22 cellular contexts compared by ENCODE assay signal in the genomic region with DNA sequence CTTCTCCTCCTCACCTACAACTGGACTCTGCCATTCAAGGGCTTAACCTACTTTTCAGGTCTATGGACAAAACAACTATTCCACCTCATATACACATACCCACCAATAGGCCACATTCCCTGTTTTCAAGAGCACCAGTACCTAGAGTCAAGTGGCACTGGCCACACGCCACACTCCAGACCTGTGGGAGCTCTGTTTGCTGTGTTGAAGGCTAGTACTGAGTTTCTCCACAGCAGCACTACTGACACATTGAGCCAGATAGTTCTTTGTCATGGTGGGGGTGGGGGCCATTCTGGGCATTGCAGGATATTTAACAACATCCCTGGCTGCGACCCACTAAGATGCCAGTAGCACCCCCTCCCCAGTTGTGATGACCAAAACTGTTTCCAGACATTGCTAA.
DNase-seq lines count a peak whose midpoint lies in the region; ATAC-seq and TF ChIP-seq lines count a peak whose summit lies in the region.
"Had no signal": no experiment of that assay in that cellular context is flagged by ENCODE, and none has a peak within 500 bp of the region (broad histone marks: within the 10 kb centered on the region; RNA-seq: fewer than 3 reads in every experiment).

No MANE protein-coding gene starts in this region.

- DNase-seq in NCI-H2196 (lab: John Stamatoyannopoulos, UW; ENCODE audit: unreplicated experiment) (peak; percentile 23), NCI-H2196 treated with DMSO at 0.1 percent for 48 hours (lab: John Stamatoyannopoulos, UW; ENCODE audit: unreplicated experiment) (no peak), GM23338 (ENCODE audit: low spot score) (no peak), left lobe of liver (ENCODE audit: low spot score) (no peak), psoas muscle (no peak), T-helper 17 cell (no peak), right atrium auricular region (ENCODE audit: low spot score) (no peak), BE2C (no peak)
- DNase-seq: CD4-positive, alpha-beta T cell; CD8-positive, alpha-beta memory T cell; DMS 273 treated with DMSO at 0.1 percent for 48 hours; DMS79; EL; GDM1; GOT3; HFFc6 had no signal

- no peaks in the 10 kb centered on the region; the same call in 2 of the 3 replicates for H3K9me3 Mint-ChIP-seq in GM23338
- H3K9me3 Mint-ChIP-seq: CD14-positive monocyte; CD4-positive, alpha-beta T cell; CD8-positive, alpha-beta memory T cell; HFFc6 had no signal

- peaks cover 6% of the 10 kb centered on the region; the same call in 2 of the 3 replicates for H3K36me3 Mint-ChIP-seq in GM23338 (ENCODE audit: low read depth)
- peaks cover 31% of the 10 kb centered on the region for H3K36me3 Mint-ChIP-seq in T-helper 17 cell (ENCODE audit: low read depth)

- H3K27ac ChIP-seq in GM23338 (ENCODE audit: low read depth) (no peak overlapping the region), psoas muscle (no peak overlapping the region), right atrium auricular region (no peak overlapping the region)
- H3K27ac ChIP-seq: 22Rv1; BLaER1 treated with 17β-estradiol and CSF1 and Interleukin-3, amounts not matched to agents 10 nM and 100 nM had no signal

- H4K20me1 ChIP-seq in GM23338 (replicated peaks; ENCODE audit: insufficient read depth), result no peaks in the 10 kb centered on the region; the same call in 1 of the 2 replicates

- H3K27me3 Mint-ChIP-seq in GM23338 (ENCODE audit: insufficient read depth, low read depth, poor library complexity) (no peaks in the 10 kb centered on the region), T-helper 17 cell (no peaks in the 10 kb centered on the region)
- H3K27me3 Mint-ChIP-seq: B cell; CD4-positive, alpha-beta T cell; CD8-positive, alpha-beta memory T cell had no signal

- H3K27ac Mint-ChIP-seq in GM23338 (0 out of 2 replicates have a peak overlapping the region, but pooled peaks have one; percentile 54), T-helper 17 cell (no peak overlapping the region)
- H3K27ac Mint-ChIP-seq: B cell; CD4-positive, alpha-beta T cell; HFFc6 had no signal

- no peak overlapping the region for H3K4me3 Mint-ChIP-seq in GM23338
- H3K4me3 Mint-ChIP-seq in T-helper 17 cell, result no peak overlapping the region
- H3K4me3 Mint-ChIP-seq: B cell; CD14-positive monocyte; CD4-positive, alpha-beta T cell; CD8-positive, alpha-beta memory T cell; HFFc6 had no signal

- H3K4me1 ChIP-seq in GM23338 (ENCODE audit: insufficient read depth) (no peaks in the 10 kb centered on the region), psoas muscle (no peaks in the 10 kb centered on the region), right atrium auricular region (no peaks in the 10 kb centered on the region), BE2C (no peaks in the 10 kb centered on the region)
- H3K4me1 ChIP-seq: BLaER1 treated with 17β-estradiol and CSF1 and Interleukin-3, amounts not matched to agents 10 nM and 100 nM; HAP-1 had no signal

- WGBS in psoas muscle, 3 donors, result 92 to 95% (median 93%) methylated on average over 2 of the region's 2 CpGs

- H3K36me3 ChIP-seq in GM23338 (ENCODE audit: insufficient read depth), result 0 out of 2 replicates have a peak, but pooled peaks cover 5% of the 10 kb centered on the region
- peaks cover 8 to 79% of the 10 kb centered on the region in 2 donors for H3K36me3 ChIP-seq in psoas muscle (ENCODE audit: insufficient read depth in 1 of 2, low read depth in 1 of 2)
- H3K36me3 ChIP-seq in right atrium auricular region, result peaks cover 36% of the 10 kb centered on the region
- H3K36me3 ChIP-seq in BE2C, result no peaks in the 10 kb centered on the region
- H3K36me3 ChIP-seq: HAP-1 had no signal

- no peaks in the 10 kb centered on the region for H3F3A ChIP-seq in GM23338 (replicated peaks; ENCODE audit: low read depth)

- no peak for ATAC-seq in GM23338
- peak; percentile 20 for ATAC-seq in left lobe of liver
- ATAC-seq in psoas muscle, result peak in 3 of 4 donors; percentile 5 to 31 (median 22)
- no peak for ATAC-seq in T-helper 17 cell
- ATAC-seq: GM12878 had no signal

- TF ChIP-seq CTCF in GM23338 (conservative IDR thresholded peaks at IDR 0.05; ENCODE audit: low read depth in 2 of 2) (no peak), psoas muscle (IDR thresholded peaks at IDR 0.05) (no peak), right atrium auricular region (IDR thresholded peaks at IDR 0.05) (no peak), BE2C (IDR thresholded peaks at IDR 0.05; ENCODE audit: low read depth, low read length) (no peak)

- H3K4me1 Mint-ChIP-seq in GM23338 (no peaks in the 10 kb centered on the region), T-helper 17 cell (peaks cover 10% of the 10 kb centered on the region)
- H3K4me1 Mint-ChIP-seq: B cell; CD14-positive monocyte; CD8-positive, alpha-beta memory T cell had no signal

- no peaks in the 10 kb centered on the region for H3K9me2 ChIP-seq in GM23338 (ENCODE audit: insufficient read depth)

- H3K9me3 ChIP-seq in psoas muscle, result no peaks in the 10 kb centered on the region
- H3K9me3 ChIP-seq in T-helper 17 cell (ENCODE audit: control insufficient read depth, low read length, poor library complexity, severe bottlenecking), result no peaks in the 10 kb centered on the region
- no peaks in the 10 kb centered on the region for H3K9me3 ChIP-seq in right atrium auricular region
- no peaks in the 10 kb centered on the region for H3K9me3 ChIP-seq in BE2C
- H3K9me3 ChIP-seq: BLaER1 treated with 17β-estradiol and CSF1 and Interleukin-3, amounts not matched to agents 10 nM and 100 nM; HAP-1 had no signal

- intact Hi-C loops in psoas muscle (cut with DNase I), result no loop called here

- no peak overlapping the region for H3K4me3 ChIP-seq in GM23338
- H3K4me3 ChIP-seq in psoas muscle, result no peak overlapping the region
- no peak overlapping the region for H3K4me3 ChIP-seq in right atrium auricular region
- no peak overlapping the region for H3K4me3 ChIP-seq in BE2C (ENCODE audit: low read depth, low read length)
- H3K4me3 ChIP-seq: BLaER1 treated with 17β-estradiol and CSF1 and Interleukin-3, amounts not matched to agents 10 nM and 100 nM; GM12878; HAP-1 had no signal

- H3K4me2 ChIP-seq in GM23338, result no peak overlapping the region
- H3K4me2 ChIP-seq: BLaER1 treated with 17β-estradiol and CSF1 and Interleukin-3, amounts not matched to agents 10 nM and 100 nM had no signal

- H2AFZ ChIP-seq in GM23338, result no peak overlapping the region

- H3K79me2 ChIP-seq in GM23338 (replicated peaks; ENCODE audit: insufficient read depth), result no peaks in the 10 kb centered on the region

- H3K27me3 ChIP-seq in GM23338 (ENCODE audit: insufficient read depth) (no peaks in the 10 kb centered on the region), psoas muscle (ENCODE audit: insufficient read depth in 3 of 3, low read length in 2 of 3) (no peaks in the 10 kb centered on the region), right atrium auricular region (no peaks in the 10 kb centered on the region), BE2C (no peaks in the 10 kb centered on the region)
- H3K27me3 ChIP-seq: BLaER1 treated with 17β-estradiol and CSF1 and Interleukin-3, amounts not matched to agents 10 nM and 100 nM had no signal

TF ChIP-seq in GM23338, 12 proteins besides CTCF, POLR2A, EP300 and RAD21:
- TF ChIP-seq ZNF114 (CRISPR knock-in tag; IDR thresholded peaks at IDR 0.05), result no peak
- TF ChIP-seq POLR2AphosphoS5 (IDR thresholded peaks at IDR 0.05; ENCODE audit: low read depth), result no peak
- TF ChIP-seq, protein P1, sequence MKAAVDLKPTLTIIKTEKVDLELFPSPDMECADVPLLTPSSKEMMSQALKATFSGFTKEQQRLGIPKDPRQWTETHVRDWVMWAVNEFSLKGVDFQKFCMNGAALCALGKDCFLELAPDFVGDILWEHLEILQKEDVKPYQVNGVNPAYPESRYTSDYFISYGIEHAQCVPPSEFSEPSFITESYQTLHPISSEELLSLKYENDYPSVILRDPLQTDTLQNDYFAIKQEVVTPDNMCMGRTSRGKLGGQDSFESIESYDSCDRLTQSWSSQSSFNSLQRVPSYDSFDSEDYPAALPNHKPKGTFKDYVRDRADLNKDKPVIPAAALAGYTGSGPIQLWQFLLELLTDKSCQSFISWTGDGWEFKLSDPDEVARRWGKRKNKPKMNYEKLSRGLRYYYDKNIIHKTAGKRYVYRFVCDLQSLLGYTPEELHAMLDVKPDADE (IDR thresholded peaks at IDR 0.05), result no peak
- no peak for TF ChIP-seq JUNB (IDR thresholded peaks at IDR 0.05; ENCODE audit: unreplicated experiment)
- TF ChIP-seq EZH2 (IDR thresholded peaks at IDR 0.05; ENCODE audit: low read depth, unreplicated experiment), result no peak
- TF ChIP-seq EZH2phosphoT487 (IDR thresholded peaks at IDR 0.05; ENCODE audit: unreplicated experiment), result no peak
- TF ChIP-seq ZNF331 (CRISPR knock-in tag; IDR thresholded peaks at IDR 0.05; ENCODE audit: low read depth), result no peak
- TF ChIP-seq STAT1 (IDR thresholded peaks at IDR 0.05; ENCODE audit: unreplicated experiment), result no peak
- TF ChIP-seq, protein P2, sequence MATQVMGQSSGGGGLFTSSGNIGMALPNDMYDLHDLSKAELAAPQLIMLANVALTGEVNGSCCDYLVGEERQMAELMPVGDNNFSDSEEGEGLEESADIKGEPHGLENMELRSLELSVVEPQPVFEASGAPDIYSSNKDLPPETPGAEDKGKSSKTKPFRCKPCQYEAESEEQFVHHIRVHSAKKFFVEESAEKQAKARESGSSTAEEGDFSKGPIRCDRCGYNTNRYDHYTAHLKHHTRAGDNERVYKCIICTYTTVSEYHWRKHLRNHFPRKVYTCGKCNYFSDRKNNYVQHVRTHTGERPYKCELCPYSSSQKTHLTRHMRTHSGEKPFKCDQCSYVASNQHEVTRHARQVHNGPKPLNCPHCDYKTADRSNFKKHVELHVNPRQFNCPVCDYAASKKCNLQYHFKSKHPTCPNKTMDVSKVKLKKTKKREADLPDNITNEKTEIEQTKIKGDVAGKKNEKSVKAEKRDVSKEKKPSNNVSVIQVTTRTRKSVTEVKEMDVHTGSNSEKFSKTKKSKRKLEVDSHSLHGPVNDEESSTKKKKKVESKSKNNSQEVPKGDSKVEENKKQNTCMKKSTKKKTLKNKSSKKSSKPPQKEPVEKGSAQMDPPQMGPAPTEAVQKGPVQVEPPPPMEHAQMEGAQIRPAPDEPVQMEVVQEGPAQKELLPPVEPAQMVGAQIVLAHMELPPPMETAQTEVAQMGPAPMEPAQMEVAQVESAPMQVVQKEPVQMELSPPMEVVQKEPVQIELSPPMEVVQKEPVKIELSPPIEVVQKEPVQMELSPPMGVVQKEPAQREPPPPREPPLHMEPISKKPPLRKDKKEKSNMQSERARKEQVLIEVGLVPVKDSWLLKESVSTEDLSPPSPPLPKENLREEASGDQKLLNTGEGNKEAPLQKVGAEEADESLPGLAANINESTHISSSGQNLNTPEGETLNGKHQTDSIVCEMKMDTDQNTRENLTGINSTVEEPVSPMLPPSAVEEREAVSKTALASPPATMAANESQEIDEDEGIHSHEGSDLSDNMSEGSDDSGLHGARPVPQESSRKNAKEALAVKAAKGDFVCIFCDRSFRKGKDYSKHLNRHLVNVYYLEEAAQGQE (IDR thresholded peaks at IDR 0.05; ENCODE audit: unreplicated experiment), result no peak

Comparison
In these comparisons a context has a peak if more than half of its experiments do, and no peak if none do; other contexts are left out.
1. ATAC-seq: peak in left lobe of liver (single experiment) and psoas muscle (3 of 4); none in GM23338 (single experiment) and T-helper 17 cell (single experiment).